Comparison of ENCODE assay signal across 24 cellular contexts in genomic region chr22:45473626-45474237, GRCh38. TPM values are rescaled to one million over a fixed set of nuclear protein-coding genes. Genes with fewer than 3 reads are reported as not detected.
DNase-seq lines count a peak whose midpoint lies in the region; ATAC-seq and TF ChIP-seq lines count a peak whose summit lies in the region.
"Had no signal": no experiment of that assay in that cellular context is flagged by ENCODE, and none has a peak within 500 bp of the region (broad histone marks: within the 10 kb centered on the region; RNA-seq: fewer than 3 reads in every experiment).

No MANE protein-coding gene starts in this region.

- H3K14ac ChIP-seq in H9 (ENCODE audit: insufficient read depth, low read length): no peak overlapping the region
- no peak overlapping the region for H3K14ac ChIP-seq in mesenchymal stem cell (ENCODE audit: low read length in 2 of 2)

- H3K27me3 Mint-ChIP-seq in H9 (ENCODE audit: low read depth): peaks cover 4% of the 10 kb centered on the region
- H3K27me3 Mint-ChIP-seq: activated CD8-positive, alpha-beta T cell treated with anti-CD3 and anti-CD28 coated beads for 36 hours; activated naive CD8-positive, alpha-beta T cell treated with anti-CD3 and anti-CD28 coated beads for 36 hours had no signal

- H3T11ph ChIP-seq in H9 (ENCODE audit: low read length): no peak overlapping the region

- ATAC-seq in HG02973 (IDR thresholded peaks at IDR 0.05; ENCODE audit: unreplicated experiment): no peak
- ATAC-seq: activated CD8-positive, alpha-beta T cell treated with anti-CD3 and anti-CD28 coated beads for 36 hours; activated T-cell treated with anti-CD3 and anti-CD28 coated beads, Interleukin-2, amount 50 U/mL, for 72 hours; naive thymus-derived CD8-positive, alpha-beta T cell; stimulated activated memory B cell treated with anti-CD40 and anti-IgM and Interleukin-4, amounts not matched to agents 10 μg/mL and 1 μg/mL and 100 μg/mL, for 72 hours had no signal

- no peaks in the 10 kb centered on the region; a peak in 2 of 7 replicates for H3K36me3 Mint-ChIP-seq in H9 (ENCODE audit: insufficient read depth in 1 of 3, low read depth in 3 of 3)
- H3K36me3 Mint-ChIP-seq: activated naive CD8-positive, alpha-beta T cell treated with anti-CD3 and anti-CD28 coated beads for 36 hours; CD4-positive, alpha-beta memory T cell; immature natural killer cell; naive thymus-derived CD8-positive, alpha-beta T cell; stimulated activated memory B cell treated with anti-CD40 and anti-IgM and Interleukin-4, amounts not matched to agents 10 μg/mL and 1 μg/mL and 100 μg/mL, for 72 hours had no signal

- no peaks in the 10 kb centered on the region for H4K20me1 ChIP-seq in H9 (ENCODE audit: control insufficient read depth, insufficient read depth, insufficient read length)

- H3K4me3 Mint-ChIP-seq in H9: no peak overlapping the region
- H3K4me3 Mint-ChIP-seq: activated B cell treated with CpG ODN at 0.5 μM for 24 hours; activated CD8-positive, alpha-beta T cell treated with anti-CD3 and anti-CD28 coated beads for 36 hours; activated naive CD8-positive, alpha-beta T cell treated with anti-CD3 and anti-CD28 coated beads for 36 hours; activated T-cell treated with anti-CD3 and anti-CD28 coated beads, Interleukin-2, amount 50 U/mL, for 72 hours; CD4-positive, alpha-beta memory T cell; immature natural killer cell; naive thymus-derived CD8-positive, alpha-beta T cell; stimulated activated memory B cell treated with anti-CD40 and anti-IgM and Interleukin-4, amounts not matched to agents 10 μg/mL and 1 μg/mL and 100 μg/mL, for 72 hours had no signal

- H3K9me3 Mint-ChIP-seq in H9: no peaks in the 10 kb centered on the region
- H3K9me3 Mint-ChIP-seq: activated B cell treated with CpG ODN at 0.5 μM for 24 hours; activated CD8-positive, alpha-beta T cell treated with anti-CD3 and anti-CD28 coated beads for 36 hours; activated naive CD8-positive, alpha-beta T cell treated with anti-CD3 and anti-CD28 coated beads for 36 hours; activated T-cell treated with anti-CD3 and anti-CD28 coated beads, Interleukin-2, amount 50 U/mL, for 72 hours; immature natural killer cell; stimulated activated memory B cell treated with anti-CD40 and anti-IgM and Interleukin-4, amounts not matched to agents 10 μg/mL and 1 μg/mL and 100 μg/mL, for 72 hours had no signal

- H3K79me1 ChIP-seq in H9 (ENCODE audit: insufficient read depth, low read depth, low read length, poor library complexity, severe bottlenecking): no peaks in the 10 kb centered on the region
- no peaks in the 10 kb centered on the region for H3K79me1 ChIP-seq in mesenchymal stem cell (replicated peaks; ENCODE audit: low read length, poor library complexity, severe bottlenecking)

- no peak for TF ChIP-seq CTCF in H9 (conservative IDR thresholded peaks at IDR 0.05)
- TF ChIP-seq CTCF in spleen (IDR thresholded peaks at IDR 0.05 in 8 of 11, conservative IDR thresholded peaks at IDR 0.05 in 3 of 11): no peak

- intact Hi-C loops in spleen (cut with DNase I; ENCODE audit: low total_unique reads): no loop called here

- H3K4ac ChIP-seq in H9 (ENCODE audit: low read depth, low read length) (no peak overlapping the region), mesenchymal stem cell (ENCODE audit: low read depth in 1 of 2, low read length in 2 of 2) (no peak overlapping the region)

- H3K36me3 ChIP-seq in ectodermal cell (ENCODE audit: control insufficient read depth, insufficient read depth, low read length): no peaks in the 10 kb centered on the region
- no peaks in the 10 kb centered on the region for H3K36me3 ChIP-seq in mesenchymal stem cell (ENCODE audit: control insufficient read depth in 1 of 2, insufficient read depth in 2 of 2, low read depth in 1 of 2, low read length in 2 of 2)
- no peaks in the 10 kb centered on the region for H3K36me3 ChIP-seq in spleen
- H3K36me3 ChIP-seq: upper lobe of left lung had no signal

- no peak overlapping the region for H2BK5ac ChIP-seq in H9 (ENCODE audit: insufficient read length, low read length)
- H2BK5ac ChIP-seq in mesenchymal stem cell (ENCODE audit: low read depth, low read length, poor library complexity, severe bottlenecking): no peak overlapping the region

- no peak overlapping the region for H4K8ac ChIP-seq in H9 (replicated peaks; ENCODE audit: insufficient read length, low read depth, low read length)
- no peak overlapping the region for H4K8ac ChIP-seq in mesenchymal stem cell (ENCODE audit: low read length)

- H2AK5ac ChIP-seq in H9 (ENCODE audit: insufficient read length, low read length) (no peak overlapping the region), mesenchymal stem cell (ENCODE audit: low read length, severe bottlenecking) (no peak overlapping the region)

- H2AFZ ChIP-seq in H9 (ENCODE audit: low read length): no peak overlapping the region
- H2AFZ ChIP-seq in mesenchymal stem cell (ENCODE audit: low read depth, low read length): no peak overlapping the region

- H3K9me3 ChIP-seq in H9 (ENCODE audit: control insufficient read depth, low read depth, low read length): no peaks in the 10 kb centered on the region
- H3K9me3 ChIP-seq in ectodermal cell (ENCODE audit: control insufficient read depth, low read length): no peaks in the 10 kb centered on the region
- no peaks in the 10 kb centered on the region for H3K9me3 ChIP-seq in mesenchymal stem cell (ENCODE audit: control insufficient read depth, low read length)
- H3K9me3 ChIP-seq in spleen: no peaks in the 10 kb centered on the region
- H3K9me3 ChIP-seq: upper lobe of left lung had no signal

- H3K23ac ChIP-seq in H9 (ENCODE audit: insufficient read length, low read depth, low read length) (no peak overlapping the region), mesenchymal stem cell (ENCODE audit: low read length in 2 of 2) (no peak overlapping the region)

- peak overlapping the region; percentile 5 to 80 (median 30); a peak in 2 of 7 replicates for H3K27ac Mint-ChIP-seq in H9
- H3K27ac Mint-ChIP-seq: activated B cell treated with CpG ODN at 0.5 μM for 24 hours; activated CD8-positive, alpha-beta T cell treated with anti-CD3 and anti-CD28 coated beads for 36 hours; activated naive CD8-positive, alpha-beta T cell treated with anti-CD3 and anti-CD28 coated beads for 36 hours; activated T-cell treated with anti-CD3 and anti-CD28 coated beads, Interleukin-2, amount 50 U/mL, for 72 hours; immature natural killer cell; naive thymus-derived CD8-positive, alpha-beta T cell; stimulated activated memory B cell treated with anti-CD40 and anti-IgM and Interleukin-4, amounts not matched to agents 10 μg/mL and 1 μg/mL and 100 μg/mL, for 72 hours had no signal

- no peak overlapping the region for H3K9ac ChIP-seq in H9 (ENCODE audit: extremely low read depth, insufficient read length, low read length)
- H3K9ac ChIP-seq in mesenchymal stem cell (ENCODE audit: low read length): no peak overlapping the region
- H3K9ac ChIP-seq: KMS-11 had no signal

- H3K4me3 ChIP-seq in ectodermal cell (ENCODE audit: insufficient read depth, low read depth, low read length): no peak overlapping the region
- H3K4me3 ChIP-seq in mesenchymal stem cell (ENCODE audit: insufficient read depth in 1 of 2, low read depth in 1 of 2, low read length in 2 of 2): no peak overlapping the region
- no peak overlapping the region for H3K4me3 ChIP-seq in spleen
- H3K4me3 ChIP-seq: upper lobe of left lung had no signal

- no CpG with 5 or more reads among the region's 6 CpGs for WGBS in H9 (ENCODE audit: extremely low coverage, insufficient read length, low lambda C conversion rate)
- WGBS in ectodermal cell, 2 experiments: 60 to 68% methylated on average over 4 to 6 of the region's 6 CpGs
- 73% methylated on average over 3 of the region's 6 CpGs for WGBS in mesenchymal stem cell
- WGBS in spleen, 5 donors: 71 to 88% (median 82%) methylated on average over 6 of the region's 6 CpGs

- H3K79me2 ChIP-seq in H9 (ENCODE audit: insufficient read depth, low read length): no peaks in the 10 kb centered on the region

- H2BK20ac ChIP-seq in H9 (ENCODE audit: low read depth, low read length, poor library complexity, severe bottlenecking): no peak overlapping the region

- H2BK12ac ChIP-seq in H9 (ENCODE audit: insufficient read length, low read depth, low read length) (no peak overlapping the region), mesenchymal stem cell (ENCODE audit: low read length in 2 of 2) (no peak overlapping the region)

- TF ChIP-seq POLR2A in spleen (IDR thresholded peaks at IDR 0.05): no peak

- no peak overlapping the region for H3K4me2 ChIP-seq in H9 (ENCODE audit: insufficient read depth, insufficient read length, low read length)
- no peak overlapping the region for H3K4me2 ChIP-seq in mesenchymal stem cell (ENCODE audit: low read length, poor library complexity, severe bottlenecking)
- H3K4me2 ChIP-seq: KMS-11 had no signal

- no peak overlapping the region for H3K56ac ChIP-seq in H9 (ENCODE audit: insufficient read length, low read depth, low read length)

- no peaks in the 10 kb centered on the region for H3K23me2 ChIP-seq in H9 (ENCODE audit: insufficient read length, low read depth, low read length, poor library complexity, severe bottlenecking)

- H4K5ac ChIP-seq in H9 (ENCODE audit: insufficient read length, low read depth, low read length): no peak overlapping the region

- H3K27me3 ChIP-seq in H9 (ENCODE audit: insufficient read depth, low read length): no peaks in the 10 kb centered on the region
- peaks cover 4% of the 10 kb centered on the region for H3K27me3 ChIP-seq in ectodermal cell (ENCODE audit: control insufficient read depth, insufficient read depth, low read length, poor library complexity, severe bottlenecking)
- H3K27me3 ChIP-seq in mesenchymal stem cell (ENCODE audit: control insufficient read depth in 1 of 2, insufficient read depth in 1 of 2, low read length in 2 of 2): no peaks in the 10 kb centered on the region
- peaks cover 0 to 21% (median 0%) of the 10 kb centered on the region in 7 donors for H3K27me3 ChIP-seq in spleen (replicated peaks in 1 of 7)
- H3K27me3 ChIP-seq: upper lobe of left lung had no signal

- DNase-seq in H9: no peak
- DNase-seq in mesenchymal stem cell: no peak
- peak; percentile 5 for DNase-seq in spleen
- DNase-seq in NCI-H1092 (lab: John Stamatoyannopoulos, UW): no peak
- DNase-seq in hypothalamus (lab: John Stamatoyannopoulos, UW): no peak
- no peak for DNase-seq in NCI-H187 treated with DMSO at 0.1 percent for 48 hours (lab: John Stamatoyannopoulos, UW)
- DNase-seq: activated B cell treated with CpG ODN at 0.5 μM for 24 hours; activated CD8-positive, alpha-beta T cell treated with anti-CD3 and anti-CD28 coated beads for 36 hours; activated naive CD8-positive, alpha-beta T cell treated with anti-CD3 and anti-CD28 coated beads for 36 hours; activated T-cell treated with anti-CD3 and anti-CD28 coated beads, Interleukin-2, amount 50 U/mL, for 72 hours; CD4-positive, alpha-beta memory T cell; DMS79; erythroblast; immature natural killer cell; naive thymus-derived CD8-positive, alpha-beta T cell; NCI-H1048; NCI-H526 treated with DMSO at 0.1 percent for 48 hours; stimulated activated CD4-positive, alpha-beta T cell treated with anti-CD3 and anti-CD28 coated beads, Interleukin-15, amount 100 ng/mL, for 24 hours; T-helper 2 cell; upper lobe of left lung had no signal

- no peak overlapping the region for H3K27ac ChIP-seq in H9 (ENCODE audit: insufficient read length, low read depth, low read length)
- peak overlapping the region; percentile 44 for H3K27ac ChIP-seq in ectodermal cell (ENCODE audit: insufficient read depth, low read depth, low read length, poor library complexity, severe bottlenecking)
- H3K27ac ChIP-seq in mesenchymal stem cell (ENCODE audit: low read length, poor library complexity, severe bottlenecking): no peak overlapping the region
- H3K27ac ChIP-seq in spleen: peak overlapping the region in 3 of 8 donors; percentile 11 to 21 (median 12)
- H3K27ac ChIP-seq: KMS-11, upper lobe of left lung had no signal

- no peak overlapping the region for H2BK15ac ChIP-seq in H9 (ENCODE audit: low read depth, low read length)
- H2BK15ac ChIP-seq in mesenchymal stem cell (ENCODE audit: low read depth, poor library complexity, severe bottlenecking): no peak overlapping the region

- peaks cover 4% of the 10 kb centered on the region; the same call in 1 of the 2 replicates for H3K4me1 ChIP-seq in H9 (ENCODE audit: insufficient read depth, low read length)
- H3K4me1 ChIP-seq in ectodermal cell (ENCODE audit: control insufficient read depth, insufficient read depth, low read length): peaks cover 7% of the 10 kb centered on the region
- peaks cover 14% of the 10 kb centered on the region for H3K4me1 ChIP-seq in mesenchymal stem cell (ENCODE audit: control insufficient read depth, insufficient read depth, low read depth, low read length)
- H3K4me1 ChIP-seq in spleen: no peaks in the 10 kb centered on the region

- H2BK120ac ChIP-seq in H9 (ENCODE audit: low read depth, low read length, poor library complexity, severe bottlenecking) (no peak overlapping the region), mesenchymal stem cell (ENCODE audit: low read depth, low read length) (peak overlapping the region; percentile 54)

- H3K18ac ChIP-seq in H9 (ENCODE audit: insufficient read length, low read depth, low read length): no peak overlapping the region
- peak overlapping the region in 1 of 2 experiments; percentile 13 for H3K18ac ChIP-seq in mesenchymal stem cell (ENCODE audit: low read depth in 1 of 2, low read length in 2 of 2)

- no peak overlapping the region for H4K91ac ChIP-seq in H9 (ENCODE audit: insufficient read length, low read depth, low read length)
- no peak overlapping the region for H4K91ac ChIP-seq in mesenchymal stem cell (ENCODE audit: low read length)

- peaks cover 30 to 34% of the 10 kb centered on the region in 2 experiments for H3K4me1 Mint-ChIP-seq in H9
- H3K4me1 Mint-ChIP-seq: activated B cell treated with CpG ODN at 0.5 μM for 24 hours; activated naive CD8-positive, alpha-beta T cell treated with anti-CD3 and anti-CD28 coated beads for 36 hours; CD4-positive, alpha-beta memory T cell; immature natural killer cell; naive thymus-derived CD8-positive, alpha-beta T cell; stimulated activated memory B cell treated with anti-CD40 and anti-IgM and Interleukin-4, amounts not matched to agents 10 μg/mL and 1 μg/mL and 100 μg/mL, for 72 hours had no signal

RNA-seq across cellular contexts. Expression of gene FBLN1, which starts 29.0 kb away (rescaled TPM):
- total RNA-seq in H9 (2021) (137 and 140 TPM in 2 replicates), spleen (10 to 100 TPM in 5 of 7 donors, 1 to 10 TPM in 2; 5.2 to 20.3 (median 13.5) TPM)
- polyA plus RNA-seq in ectodermal cell (2013, experiment 1 of 4): 228 TPM
- polyA plus RNA-seq in ectodermal cell (2013, experiment 2 of 4): 243 TPM
- polyA plus RNA-seq in ectodermal cell (2013, experiment 3 of 4): 240 TPM
- 235 TPM for polyA plus RNA-seq in ectodermal cell (2013, experiment 4 of 4)
- polyA plus RNA-seq in mesenchymal stem cell (2013, experiment 1 of 2): 190 TPM
- 191 TPM for polyA plus RNA-seq in mesenchymal stem cell (2013, experiment 2 of 2)
- polyA plus RNA-seq in spleen: 10 to 100 TPM in 1 of 3 donors, 1 to 10 TPM in 2; 1.9 to 10.4 (median 6.1) TPM
- total RNA-seq: activated B cell treated with CpG ODN at 0.5 μM for 24 hours; activated T-cell treated with anti-CD3 and anti-CD28 coated beads, Interleukin-2, amount 50 U/mL, for 72 hours; CD4-positive, alpha-beta memory T cell; naive thymus-derived CD8-positive, alpha-beta T cell had no signal
- polyA plus RNA-seq: CD4-positive, alpha-beta memory T cell; immature natural killer cell; naive thymus-derived CD8-positive, alpha-beta T cell had no signal
